Comparison of ENCODE assay signal across 25 cellular contexts in genomic region chr7:41383596-41383995, GRCh38.
"Had no signal": no experiment of that assay in that cellular context is flagged by ENCODE, and none has a peak within 500 bp of the region (broad histone marks: within the 10 kb centered on the region; RNA-seq: fewer than 3 reads in every experiment).

No MANE protein-coding gene starts in this region.

- H3K36me3 Mint-ChIP-seq: activated naive CD8-positive, alpha-beta T cell treated with anti-CD3 and anti-CD28 coated beads for 36 hours; brain; immature natural killer cell; WTC11 had no signal

- H3K27ac Mint-ChIP-seq: activated naive CD8-positive, alpha-beta T cell treated with anti-CD3 and anti-CD28 coated beads for 36 hours; brain; dendritic cell treated with granulocyte-macrophage colony-stimulating factor and Interleukin-4, amounts not matched to agents 40 ng/mL and 50 ng/mL, for 4 days; immature natural killer cell; nephron progenitor cell; WTC11 had no signal

- H3K36me3 ChIP-seq: sigmoid colon, spleen, thoracic aorta, upper lobe of left lung had no signal

- H3K4me1 Mint-ChIP-seq: activated naive CD8-positive, alpha-beta T cell treated with anti-CD3 and anti-CD28 coated beads for 36 hours; brain; immature natural killer cell had no signal

- H3K4me1 ChIP-seq: parathyroid adenoma, sigmoid colon, spleen, upper lobe of left lung had no signal

- H3K9ac ChIP-seq: parathyroid adenoma had no signal

- H3K27ac ChIP-seq: hepatocyte, parathyroid adenoma, sigmoid colon, spleen, thoracic aorta, upper lobe of left lung had no signal

- H2AFZ ChIP-seq: hepatocyte, parathyroid adenoma had no signal

- H3K27me3 ChIP-seq: hepatocyte, sigmoid colon, spleen, upper lobe of left lung had no signal

- H3K4me2 ChIP-seq: hepatocyte had no signal

- H3K9me3 Mint-ChIP-seq: activated naive CD8-positive, alpha-beta T cell treated with anti-CD3 and anti-CD28 coated beads for 36 hours; brain; dendritic cell treated with granulocyte-macrophage colony-stimulating factor and Interleukin-4, amounts not matched to agents 40 ng/mL and 50 ng/mL, for 4 days; nephron progenitor cell had no signal

- H3K4me3 ChIP-seq: hepatocyte, mucosa of descending colon, sigmoid colon, spleen, thoracic aorta, upper lobe of left lung had no signal

- H3K27me3 Mint-ChIP-seq: activated naive CD8-positive, alpha-beta T cell treated with anti-CD3 and anti-CD28 coated beads for 36 hours; dendritic cell treated with granulocyte-macrophage colony-stimulating factor and Interleukin-4, amounts not matched to agents 40 ng/mL and 50 ng/mL, for 4 days had no signal

- H3K9me3 ChIP-seq: mucosa of descending colon, sigmoid colon, spleen, thoracic aorta, upper lobe of left lung had no signal

- ATAC-seq: mucosa of descending colon, WTC11 had no signal

- H3K4me3 Mint-ChIP-seq: activated naive CD8-positive, alpha-beta T cell treated with anti-CD3 and anti-CD28 coated beads for 36 hours; brain; dendritic cell treated with granulocyte-macrophage colony-stimulating factor and Interleukin-4, amounts not matched to agents 40 ng/mL and 50 ng/mL, for 4 days; immature natural killer cell; nephron progenitor cell; WTC11 had no signal

- DNase-seq: activated CD4-positive, alpha-beta T cell treated with anti-CD3 and anti-CD28 coated beads, Interleukin-2, amount 50 U/mL, for 4 hours; activated CD8-positive, alpha-beta memory T cell treated with anti-CD3 and anti-CD28 coated beads, Interleukin-2, amount 50 U/mL, for 48 hours; activated naive CD4-positive, alpha-beta T cell treated with Interleukin-2 at 50 U/mL for 16 hours; activated naive CD8-positive, alpha-beta T cell treated with anti-CD3 and anti-CD28 coated beads for 36 hours; activated T-cell treated with anti-CD3 and anti-CD28 coated beads, Interleukin-2, amount 50 U/mL, for 48 hours; amniotic stem cell; caudate nucleus; effector CD4-positive, alpha-beta T cell; immature natural killer cell; mesendoderm; mucosa of descending colon; nephron progenitor cell; nucleus accumbens; sigmoid colon; spleen; stimulated activated CD4-positive, alpha-beta T cell treated with anti-CD3 and anti-CD28 coated beads, Interleukin-4, amount 100 ng/mL, for 24 hours; stimulated activated naive CD4-positive, alpha-beta T cell treated with Interleukin-2 at 50 U/mL for 16 hours; T-helper 9 cell; upper lobe of left lung had no signal
